Comparison of ENCODE assay signal across 8 cellular contexts in the genomic region with DNA sequence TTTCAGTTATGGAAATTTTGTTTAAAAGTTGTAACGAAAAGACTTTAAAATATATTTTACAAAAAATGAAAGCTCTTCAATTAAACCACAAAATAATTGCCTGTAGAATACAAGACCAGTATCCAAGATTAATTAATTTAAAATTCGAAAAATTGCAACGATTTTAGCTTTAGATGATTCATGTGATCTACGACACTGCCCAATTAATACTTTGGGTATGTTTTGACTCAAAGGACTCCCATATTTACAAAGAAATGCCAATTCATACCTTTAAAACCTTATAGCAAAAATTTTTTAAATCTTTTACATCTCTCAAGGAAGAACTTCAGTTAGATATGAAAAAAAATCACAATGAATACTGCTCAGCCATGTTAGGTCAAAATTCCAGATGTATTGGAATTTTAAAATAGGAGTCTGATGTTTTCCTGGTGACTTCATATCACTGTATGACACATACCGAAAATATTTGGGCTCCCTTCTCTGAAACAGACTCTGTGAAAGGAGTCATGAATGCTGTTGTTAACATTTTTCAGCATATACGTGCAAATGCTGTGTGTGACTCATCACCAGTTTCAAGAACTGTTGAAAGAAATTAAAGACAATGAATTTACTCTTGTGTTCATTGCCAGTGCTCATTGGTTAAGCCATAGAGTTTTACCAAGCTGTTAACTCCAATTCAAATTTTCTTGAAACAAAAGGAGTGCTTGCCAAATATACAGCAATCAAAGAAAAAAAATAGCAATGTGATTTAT. TPM values are rescaled to one million over a fixed set of nuclear protein-coding genes. Genes with fewer than 3 reads are reported as not detected.
DNase-seq lines count a peak whose midpoint lies in the region; ATAC-seq and TF ChIP-seq lines count a peak whose summit lies in the region.

No MANE protein-coding gene starts in this region.

- H3K4me1 Mint-ChIP-seq in nephron progenitor cell = peaks cover 26% of the 10 kb centered on the region

- ATAC-seq in GM18511 (IDR thresholded peaks at IDR 0.05; ENCODE audit: unreplicated experiment) (peak; percentile 68), HG03108 (IDR thresholded peaks at IDR 0.05; ENCODE audit: unreplicated experiment) (peak; percentile 84), HG03045 (IDR thresholded peaks at IDR 0.05; ENCODE audit: unreplicated experiment) (no peak)

- DNase-seq in T1000 (lab: John Stamatoyannopoulos, UW) (peak; percentile 4), hepatic stellate cell (ENCODE audit: low spot score) (peak; percentile 72), nephron progenitor cell (no peak), midbrain (lab: John Stamatoyannopoulos, UW) (no peak), mesenteric fat pad (ENCODE audit: low spot score) (no peak)

- no peak overlapping the region for H3K4me3 Mint-ChIP-seq in nephron progenitor cell

- H3K9me3 Mint-ChIP-seq in nephron progenitor cell = no peaks in the 10 kb centered on the region

- H3K36me3 Mint-ChIP-seq in nephron progenitor cell (ENCODE audit: low read depth) = no peaks in the 10 kb centered on the region

- H3K27ac Mint-ChIP-seq in nephron progenitor cell = no peak overlapping the region

- TF ChIP-seq CTCF in nephron progenitor cell (IDR thresholded peaks at IDR 0.05) = no peak

- peaks cover 2% of the 10 kb centered on the region for H3K27me3 Mint-ChIP-seq in nephron progenitor cell (ENCODE audit: low read depth, poor library complexity)

RNA-seq across cellular contexts. Expression of a gene that starts 13.8 kb away (rescaled TPM):
- total RNA-seq in mesenteric fat pad = 41.8 TPM

Comparison
In these comparisons a context has a peak if more than half of its experiments do, and no peak if none do; other contexts are left out.
1. DNase-seq: peak in T1000 (single experiment) and hepatic stellate cell (single experiment); none in nephron progenitor cell (single experiment), midbrain (single experiment) and mesenteric fat pad (single experiment).